Comparison of ENCODE assay signal across 12 cellular contexts in the genomic region with DNA sequence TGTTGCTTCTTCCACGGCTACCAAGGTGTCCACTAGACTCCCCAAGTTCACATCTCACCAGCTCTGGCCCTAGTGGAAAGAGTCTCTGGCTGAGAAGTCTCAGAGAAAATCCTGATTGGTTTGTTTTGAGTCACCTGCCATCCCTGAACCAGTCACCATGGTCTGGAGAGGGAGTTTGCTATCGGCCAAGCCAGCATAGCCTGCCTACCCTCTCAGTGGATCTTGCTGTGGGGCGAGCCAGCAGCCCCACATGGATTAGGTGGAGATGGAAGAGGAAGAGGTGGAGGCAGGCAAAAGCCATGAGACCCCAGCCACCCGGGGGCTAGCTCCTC. TPM values are rescaled to one million over a fixed set of nuclear protein-coding genes. Genes with fewer than 3 reads are reported as not detected.
DNase-seq lines count a peak whose midpoint lies in the region; ATAC-seq, FAIRE-seq and TF ChIP-seq lines count a peak whose summit lies in the region.
"Had no signal": no experiment of that assay in that cellular context is flagged by ENCODE, and none has a peak within 500 bp of the region (broad histone marks: within the 10 kb centered on the region; RNA-seq: fewer than 3 reads in every experiment).

No MANE protein-coding gene starts in this region.

- DNase-seq in A549 (ENCODE audit: low read depth in 1 of 2, low spot score in 1 of 2) (peak in 1 of 2 experiments; percentile 42), Karpas-422 (peak; percentile 43), NCI-H2227 (lab: John Stamatoyannopoulos, UW; ENCODE audit: unreplicated experiment) (no peak), HuH-7 (ENCODE audit: low spot score) (no peak), GM19239 (ENCODE audit: insufficient read length, low spot score) (no peak)
- DNase-seq: anterior cingulate cortex, DMS153, NCI-H1694 treated with DMSO at 0.1 percent for 48 hours had no signal

- no peak for TF ChIP-seq POLR2A in A549 (IDR thresholded peaks at IDR 0.05; ENCODE audit: low read length)

- ATAC-seq in A549: peak; percentile 32 to 65; a peak in 4 of 6 replicates
- no peak for ATAC-seq in HG02678 (IDR thresholded peaks at IDR 0.05; ENCODE audit: unreplicated experiment)
- ATAC-seq: SK-N-SH treated with all-trans-retinoic acid at 6 μM for 48 hours had no signal

- H3K27ac ChIP-seq in A549: peak overlapping the region; percentile 62 to 86
- no peak overlapping the region for H3K27ac ChIP-seq in Karpas-422 (ENCODE audit: low read length)
- H3K27ac ChIP-seq in esophagus (ENCODE audit: low read depth in 2 of 2, low read length in 1 of 2): peak overlapping the region; percentile 70 to 79
- H3K27ac ChIP-seq in neutrophil: peak overlapping the region; percentile 69

- H3K4me3 ChIP-seq in A549 (no peak overlapping the region), Karpas-422 (ENCODE audit: low read length) (no peak overlapping the region), esophagus (ENCODE audit: low read depth in 1 of 2, low read length in 2 of 2) (no peak overlapping the region), neutrophil (ENCODE audit: low read depth in 1 of 2, low read length in 1 of 2) (peak overlapping the region in 1 of 2 experiments; percentile 47)

- no peaks in the 10 kb centered on the region for H3K79me2 ChIP-seq in Karpas-422 (ENCODE audit: low read length)

- no peak for TF ChIP-seq CTCF in A549 (IDR thresholded peaks at IDR 0.05)
- TF ChIP-seq CTCF in neutrophil (IDR thresholded peaks at IDR 0.05): no peak

- FAIRE-seq in A549 (lab: Jason Lieb, UNC) (no peak), GM19239 (lab: Jason Lieb, UNC) (no peak)

- H2AFZ ChIP-seq in Karpas-422 (ENCODE audit: low read length): peak overlapping the region; percentile 95

- TF ChIP-seq RAD21 in A549 (conservative IDR thresholded peaks at IDR 0.05 in 1 of 2, IDR thresholded peaks at IDR 0.05 in 1 of 2): no peak

- H3K9ac ChIP-seq in Karpas-422 (ENCODE audit: low read length): no peak overlapping the region

- TF ChIP-seq EP300 in A549 (IDR thresholded peaks at IDR 0.05): no peak

- CTCF ChIA-PET in A549 (lab: Yijun Ruan, JAX): interaction anchor here (1.3 to 1.6 kb wide), 3 partner anchors 49 to 207 kb away, joined by 3 to 4 read pairs (median 4); no protein-coding TSS in a partner anchor

- H3K4me1 ChIP-seq in A549 (peaks cover 42% of the 10 kb centered on the region), Karpas-422 (ENCODE audit: low read length) (peaks cover 15% of the 10 kb centered on the region), esophagus (ENCODE audit: control insufficient read depth in 2 of 2, insufficient read depth in 2 of 2, low read length in 1 of 2) (peaks cover 0 to 14% of the 10 kb centered on the region in 2 donors), neutrophil (ENCODE audit: control insufficient read depth in 1 of 2, insufficient read depth in 1 of 2, low read depth in 1 of 2, low read length in 1 of 2) (peaks cover 12 to 19% of the 10 kb centered on the region in 2 experiments)

- H3K36me3 ChIP-seq in Karpas-422 (ENCODE audit: insufficient read depth, low read length): no peaks in the 10 kb centered on the region
- no peaks in the 10 kb centered on the region for H3K36me3 ChIP-seq in esophagus (ENCODE audit: control insufficient read depth in 2 of 2, insufficient read depth in 2 of 2, low read length in 1 of 2)
- H3K36me3 ChIP-seq in neutrophil: no peaks in the 10 kb centered on the region

- H3K9me3 ChIP-seq in A549: no peaks in the 10 kb centered on the region
- no peaks in the 10 kb centered on the region for H3K9me3 ChIP-seq in Karpas-422 (ENCODE audit: low read length)
- no peaks in the 10 kb centered on the region for H3K9me3 ChIP-seq in esophagus (ENCODE audit: control insufficient read depth in 2 of 2, insufficient read depth in 1 of 2, low read depth in 1 of 2, low read length in 1 of 2)
- no peaks in the 10 kb centered on the region for H3K9me3 ChIP-seq in neutrophil

- H3K27me3 ChIP-seq in Karpas-422 (ENCODE audit: low read length): no peaks in the 10 kb centered on the region
- no peaks in the 10 kb centered on the region for H3K27me3 ChIP-seq in esophagus (ENCODE audit: control insufficient read depth in 1 of 2, insufficient read depth in 2 of 2, low read length in 2 of 2)
- no peaks in the 10 kb centered on the region for H3K27me3 ChIP-seq in neutrophil

- no peaks in the 10 kb centered on the region for H3K9me2 ChIP-seq in Karpas-422 (replicated peaks; ENCODE audit: insufficient read depth, low read length)

- H3K4me2 ChIP-seq in A549 (peak overlapping the region; percentile 47), Karpas-422 (ENCODE audit: low read depth, low read length, poor library complexity, severe bottlenecking) (peak overlapping the region; percentile 44)

- POLR2A ChIA-PET in A549 (lab: Yijun Ruan, JAX): no interaction called here

- H4K20me1 ChIP-seq in Karpas-422 (ENCODE audit: insufficient read depth, low read depth, low read length): no peaks in the 10 kb centered on the region

- WGBS in A549 (ENCODE audit: missing lambda C conversion rate): 100% methylated on average over 1 of the region's 4 CpGs
- 60 to 64% methylated on average over 4 of the region's 4 CpGs for whole genome bisulfite sequencing in esophagus, 2 donors

TF ChIP-seq in A549, 52 proteins besides CTCF, POLR2A, EP300 and RAD21:
- TF ChIP-seq, protein P1, sequence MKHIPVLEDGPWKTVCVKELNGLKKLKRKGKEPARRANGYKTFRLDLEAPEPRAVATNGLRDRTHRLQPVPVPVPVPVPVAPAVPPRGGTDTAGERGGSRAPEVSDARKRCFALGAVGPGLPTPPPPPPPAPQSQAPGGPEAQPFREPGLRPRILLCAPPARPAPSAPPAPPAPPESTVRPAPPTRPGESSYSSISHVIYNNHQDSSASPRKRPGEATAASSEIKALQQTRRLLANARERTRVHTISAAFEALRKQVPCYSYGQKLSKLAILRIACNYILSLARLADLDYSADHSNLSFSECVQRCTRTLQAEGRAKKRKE (CRISPR knock-in tag; IDR thresholded peaks at IDR 0.05; ENCODE audit: low read depth): no peak
- TF ChIP-seq, protein P2, sequence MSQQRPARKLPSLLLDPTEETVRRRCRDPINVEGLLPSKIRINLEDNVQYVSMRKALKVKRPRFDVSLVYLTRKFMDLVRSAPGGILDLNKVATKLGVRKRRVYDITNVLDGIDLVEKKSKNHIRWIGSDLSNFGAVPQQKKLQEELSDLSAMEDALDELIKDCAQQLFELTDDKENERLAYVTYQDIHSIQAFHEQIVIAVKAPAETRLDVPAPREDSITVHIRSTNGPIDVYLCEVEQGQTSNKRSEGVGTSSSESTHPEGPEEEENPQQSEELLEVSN (IDR thresholded peaks at IDR 0.05; ENCODE audit: borderline replicate concordance, low read depth): no peak
- TF ChIP-seq, protein P3, sequence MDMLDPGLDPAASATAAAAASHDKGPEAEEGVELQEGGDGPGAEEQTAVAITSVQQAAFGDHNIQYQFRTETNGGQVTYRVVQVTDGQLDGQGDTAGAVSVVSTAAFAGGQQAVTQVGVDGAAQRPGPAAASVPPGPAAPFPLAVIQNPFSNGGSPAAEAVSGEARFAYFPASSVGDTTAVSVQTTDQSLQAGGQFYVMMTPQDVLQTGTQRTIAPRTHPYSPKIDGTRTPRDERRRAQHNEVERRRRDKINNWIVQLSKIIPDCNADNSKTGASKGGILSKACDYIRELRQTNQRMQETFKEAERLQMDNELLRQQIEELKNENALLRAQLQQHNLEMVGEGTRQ (IDR thresholded peaks at IDR 0.05): peak; percentile 54
TF ChIP-seq in A549: peak in this region for 1.

RNA-seq across cellular contexts. Expression of a gene that starts 48.1 kb away (rescaled TPM):
- polyA plus RNA-seq in A549 (2011; rRNA removed): 387 and 439 TPM in 2 replicates
- polyA plus RNA-seq in A549 (2012; cell fraction: cytosol; rRNA removed): 153 and 161 TPM in 2 replicates
- polyA plus RNA-seq in A549 (2012; cell fraction: nucleus; rRNA removed): 1,973 and 2,223 TPM in 2 replicates
- 235 to 282 TPM (median 257 TPM) in 3 replicates for polyA plus RNA-seq in A549 (2017; fragmentation: RNase III; extraction: RNeasy Plus Mini Kit Qiagen cat#74134 plus additional on column Dnase treatment)
- 1,159 and 1,213 TPM in 2 replicates for polyA minus RNA-seq in A549 (2011; rRNA and poly(A)+ RNA removed)
- total RNA-seq in Karpas-422 (2014; rRNA removed; shearing (Covaris generic); ENCODE audit: low replicate concordance): 14.1 and 14.2 TPM in 2 replicates
- 10 to 100 TPM; 50.8 to 52.5 TPM for polyA plus RNA-seq in esophagus
